ENCODE assay signal across 15 cellular contexts in the genomic region with DNA sequence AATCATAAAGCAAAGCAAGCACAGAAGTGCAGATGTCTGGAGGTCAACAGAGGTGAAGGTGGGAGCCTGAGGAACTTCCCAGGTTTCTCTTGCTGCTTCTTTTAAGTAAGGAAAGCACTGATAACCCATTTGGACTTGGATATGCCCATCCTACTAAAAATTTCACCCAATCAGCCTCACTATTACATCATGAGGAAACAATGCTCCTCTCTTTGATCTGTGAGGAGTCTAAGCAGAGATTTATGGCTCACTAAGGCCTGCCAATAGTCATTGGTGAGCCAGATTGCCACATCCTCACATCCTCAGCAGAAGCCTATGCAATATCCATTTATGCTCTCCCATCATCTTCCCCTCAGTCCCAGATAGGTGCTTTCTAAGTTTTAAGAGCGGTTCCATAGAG.
DNase-seq lines count a peak whose midpoint lies in the region; ATAC-seq and TF ChIP-seq lines count a peak whose summit lies in the region.
"Had no signal": no experiment of that assay in that cellular context is flagged by ENCODE, and none has a peak within 500 bp of the region (broad histone marks: within the 10 kb centered on the region; RNA-seq: fewer than 3 reads in every experiment).

No MANE protein-coding gene starts in this region.

- H3K4me1 Mint-ChIP-seq in activated naive CD8-positive, alpha-beta T cell treated with anti-CD3 and anti-CD28 coated beads, Interleukin-2, amount 50 U/mL, for 24 hours = no peaks in the 10 kb centered on the region
- H3K4me1 Mint-ChIP-seq: immature natural killer cell; naive thymus-derived CD4-positive, alpha-beta T cell had no signal

- no peak overlapping the region for H3K4me2 ChIP-seq in PC-3 (ENCODE audit: low read length)

- H3K4me3 Mint-ChIP-seq in activated naive CD8-positive, alpha-beta T cell treated with anti-CD3 and anti-CD28 coated beads, Interleukin-2, amount 50 U/mL, for 24 hours = no peak overlapping the region
- H3K4me3 Mint-ChIP-seq: CD8-positive, alpha-beta T cell; immature natural killer cell; naive thymus-derived CD4-positive, alpha-beta T cell had no signal

- H3K9me3 ChIP-seq in PC-3 (ENCODE audit: low read length) (no peaks in the 10 kb centered on the region), psoas muscle (no peaks in the 10 kb centered on the region)
- H3K9me3 ChIP-seq: esophagus muscularis mucosa, right atrium auricular region had no signal

- CTCF ChIA-PET in PC-3 (lab: Charles Lee) = no interaction called here

- no peaks in the 10 kb centered on the region for H3K27me3 Mint-ChIP-seq in activated naive CD8-positive, alpha-beta T cell treated with anti-CD3 and anti-CD28 coated beads, Interleukin-2, amount 50 U/mL, for 24 hours
- H3K27me3 Mint-ChIP-seq: naive thymus-derived CD4-positive, alpha-beta T cell had no signal

- no peaks in the 10 kb centered on the region for H3K9me3 Mint-ChIP-seq in activated naive CD8-positive, alpha-beta T cell treated with anti-CD3 and anti-CD28 coated beads, Interleukin-2, amount 50 U/mL, for 24 hours
- H3K9me3 Mint-ChIP-seq: CD8-positive, alpha-beta T cell; immature natural killer cell had no signal

- H3K36me3 Mint-ChIP-seq in activated naive CD8-positive, alpha-beta T cell treated with anti-CD3 and anti-CD28 coated beads, Interleukin-2, amount 50 U/mL, for 24 hours (ENCODE audit: low read depth) = peaks cover 7% of the 10 kb centered on the region

- no peak overlapping the region for H3K9ac ChIP-seq in PC-3 (ENCODE audit: low read length)

- H3K27me3 ChIP-seq in PC-3 (ENCODE audit: low read length) = no peaks in the 10 kb centered on the region
- H3K27me3 ChIP-seq in psoas muscle (ENCODE audit: insufficient read depth in 3 of 3, low read length in 2 of 3) = no peaks in the 10 kb centered on the region
- H3K27me3 ChIP-seq: esophagus muscularis mucosa, right atrium auricular region had no signal

- H2AFZ ChIP-seq in PC-3 (ENCODE audit: low read length) = no peak overlapping the region

- intact Hi-C loops in PC-3 (cut with micrococcal nuclease) (loop anchor here (10.0 kb wide), 1 partner anchor 911 kb away; no protein-coding TSS in a partner anchor), psoas muscle (cut with DNase I) (no loop called here)

- peak; percentile 50 for DNase-seq in GM04504 (ENCODE audit: low read depth)
- peak; percentile 21 for DNase-seq in PC-3
- DNase-seq in epithelial cell of proximal tubule (ENCODE audit: low read depth) = peak; percentile 9
- DNase-seq in psoas muscle = no peak
- no peak for DNase-seq in medulla oblongata (ENCODE audit: extremely low spot score)
- DNase-seq in dedifferentiated amniotic fluid mesenchymal stem cell (ENCODE audit: extremely low spot score) = no peak
- no peak for DNase-seq in NCI-H1436 treated with DMSO at 0.1 percent for 48 hours (lab: John Stamatoyannopoulos, UW)
- no peak for DNase-seq in activated naive CD8-positive, alpha-beta T cell treated with anti-CD3 and anti-CD28 coated beads, Interleukin-2, amount 50 U/mL, for 24 hours
- DNase-seq: CD8-positive, alpha-beta T cell; immature natural killer cell; naive thymus-derived CD4-positive, alpha-beta T cell; NCI-H526; substantia nigra had no signal

- no peaks in the 10 kb centered on the region for H4K20me1 ChIP-seq in PC-3 (ENCODE audit: low read length)

- H3K79me2 ChIP-seq in PC-3 (ENCODE audit: low read length) = no peaks in the 10 kb centered on the region

- no peaks in the 10 kb centered on the region for H3K9me2 ChIP-seq in PC-3 (replicated peaks; ENCODE audit: low read length)

- H3K36me3 ChIP-seq in PC-3 (ENCODE audit: low read depth, low read length) (no peaks in the 10 kb centered on the region), psoas muscle (ENCODE audit: insufficient read depth in 1 of 2, low read depth in 1 of 2) (no peaks in the 10 kb centered on the region)
- H3K36me3 ChIP-seq: right atrium auricular region had no signal

- no peak overlapping the region for H3K4me3 ChIP-seq in PC-3 (ENCODE audit: low read length)
- no peak overlapping the region for H3K4me3 ChIP-seq in epithelial cell of proximal tubule (ENCODE audit: low read depth, low read length)
- no peak overlapping the region for H3K4me3 ChIP-seq in psoas muscle
- H3K4me3 ChIP-seq: esophagus muscularis mucosa, right atrium auricular region had no signal

- POLR2A ChIA-PET in PC-3 (lab: Charles Lee; ENCODE audit: unreplicated experiment) = no interaction called here

- no peaks in the 10 kb centered on the region for H3F3A ChIP-seq in PC-3 (ENCODE audit: low read length, unreplicated experiment)

- ATAC-seq in PC-3 = no peak
- peak; percentile 32 to 73 (median 54) for ATAC-seq in psoas muscle
- ATAC-seq in activated naive CD8-positive, alpha-beta T cell treated with anti-CD3 and anti-CD28 coated beads, Interleukin-2, amount 50 U/mL, for 24 hours = no peak
- ATAC-seq: CD8-positive, alpha-beta T cell; naive thymus-derived CD4-positive, alpha-beta T cell had no signal

- peaks cover 24% of the 10 kb centered on the region for H3K4me1 ChIP-seq in PC-3 (ENCODE audit: insufficient read depth, low read length)
- peaks cover 15% of the 10 kb centered on the region for H3K4me1 ChIP-seq in psoas muscle

- BruUV-seq in PC-3 (replicated peaks; lab: Mats Ljungman, UMichigan) = no TSS peak

- TF ChIP-seq CTCF in PC-3 (conservative IDR thresholded peaks at IDR 0.05; ENCODE audit: low read depth, low read length) = no peak
- no peak for TF ChIP-seq CTCF in epithelial cell of proximal tubule (conservative IDR thresholded peaks at IDR 0.05; ENCODE audit: low read depth, low read length)
- TF ChIP-seq CTCF in psoas muscle (IDR thresholded peaks at IDR 0.05) = no peak

- H3K27ac ChIP-seq in PC-3 (ENCODE audit: low read length) (no peak overlapping the region), psoas muscle (peak overlapping the region; percentile 44)
- H3K27ac ChIP-seq: esophagus muscularis mucosa, right atrium auricular region had no signal

- H3K27ac Mint-ChIP-seq in activated naive CD8-positive, alpha-beta T cell treated with anti-CD3 and anti-CD28 coated beads, Interleukin-2, amount 50 U/mL, for 24 hours = no peak overlapping the region
- H3K27ac Mint-ChIP-seq: CD8-positive, alpha-beta T cell; immature natural killer cell; naive thymus-derived CD4-positive, alpha-beta T cell had no signal

- WGBS in psoas muscle, 3 donors = 93 to 97% (median 96%) methylated on average over 1 of the region's 1 CpG

Comparison
In these comparisons a context has a peak if more than half of its experiments do, and no peak if none do; other contexts are left out.
1. DNase-seq: peak in GM04504 (single experiment), PC-3 (single experiment) and epithelial cell of proximal tubule (single experiment); none in psoas muscle (0 of 2), medulla oblongata (single experiment), dedifferentiated amniotic fluid mesenchymal stem cell (single experiment), NCI-H1436 treated with DMSO at 0.1 percent for 48 hours (single experiment) and activated naive CD8-positive, alpha-beta T cell treated with anti-CD3 and anti-CD28 coated beads, Interleukin-2, amount 50 U/mL, for 24 hours (single experiment).
2. ATAC-seq: peak in psoas muscle (4 of 4); none in PC-3 (single experiment) and activated naive CD8-positive, alpha-beta T cell treated with anti-CD3 and anti-CD28 coated beads, Interleukin-2, amount 50 U/mL, for 24 hours (single experiment).